ENCODE assay signal across 8 cellular contexts in the genomic region with DNA sequence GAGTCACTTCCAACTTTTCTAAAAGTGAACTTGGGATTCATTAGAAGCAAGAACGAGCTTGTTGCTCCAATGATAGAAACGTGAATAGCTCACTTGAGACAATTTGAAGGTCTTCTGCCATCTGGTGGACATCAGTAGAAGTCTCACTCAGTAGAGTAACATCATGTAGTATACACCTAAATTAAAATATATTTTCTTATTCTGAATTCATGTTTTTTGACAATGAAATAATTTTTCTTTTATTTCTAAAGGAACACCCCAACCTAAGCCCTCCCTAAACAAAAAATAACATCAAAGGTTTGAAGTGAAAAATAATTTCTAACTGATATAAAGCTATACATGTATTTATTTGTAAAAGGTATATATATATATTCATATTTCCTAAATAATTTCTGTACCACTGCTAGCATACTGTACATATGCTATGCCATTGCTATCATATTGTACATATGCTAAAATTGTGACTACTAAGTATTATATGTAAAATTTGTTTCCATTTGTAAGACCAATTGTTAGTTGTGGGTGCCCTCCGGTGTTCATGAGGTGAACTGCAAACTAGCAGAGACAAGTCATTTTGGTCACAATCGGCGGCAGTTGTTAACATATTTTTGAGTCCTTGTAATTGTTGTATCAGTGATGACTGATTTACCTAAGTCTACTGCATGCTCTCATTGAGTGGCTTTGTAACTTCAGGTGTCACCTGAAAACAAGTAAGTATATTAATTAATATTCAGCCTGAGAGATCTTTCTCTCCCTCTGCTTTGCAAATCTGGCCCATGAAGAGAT.
DNase-seq lines count a peak whose midpoint lies in the region; ATAC-seq and TF ChIP-seq lines count a peak whose summit lies in the region.

No MANE protein-coding gene starts in this region.

- peak; percentile 46 for DNase-seq in AG09319 (ENCODE audit: extremely low read depth, low read depth)
- DNase-seq in NCI-H1417 (lab: John Stamatoyannopoulos, UW): peak; percentile 68 to 96 (median 78)
- DNase-seq in SW 1271 (lab: John Stamatoyannopoulos, UW): peak; percentile 23 to 75
- DNase-seq in caudate nucleus (lab: John Stamatoyannopoulos, UW): peak in 44 of 61 donors; percentile 0 to 78 (median 20)
- peak; percentile 34 for DNase-seq in kidney epithelial cell (ENCODE audit: low read depth)
- DNase-seq in stimulated activated CD4-positive, alpha-beta T cell treated with anti-CD3 and anti-CD28 coated beads, Interleukin-4, amount 100 ng/mL, for 48 hours (ENCODE audit: low read depth in 2 of 2): peak; percentile 22 to 31

- no peak overlapping the region for H3K4me3 ChIP-seq in kidney epithelial cell (ENCODE audit: low read depth, low read length)

- no peaks in the 10 kb centered on the region for H3K36me3 ChIP-seq in kidney epithelial cell (ENCODE audit: control insufficient read depth, insufficient read depth, low read length)

- peak; percentile 80 for TF ChIP-seq CTCF in AG09319 (IDR thresholded peaks at IDR 0.05; ENCODE audit: low read depth, low read length)
- peak; percentile 80 for TF ChIP-seq CTCF in kidney epithelial cell (IDR thresholded peaks at IDR 0.05; ENCODE audit: insufficient read depth, low read length, poor library complexity, severe bottlenecking)

- no peak overlapping the region for H3K27ac ChIP-seq in caudate nucleus (ENCODE audit: low read depth, low read length)

- no peaks in the 10 kb centered on the region for H3K27me3 ChIP-seq in kidney epithelial cell (ENCODE audit: control insufficient read depth, insufficient read depth, low read length)

- ATAC-seq in GM18517 (IDR thresholded peaks at IDR 0.05; ENCODE audit: unreplicated experiment): peak; percentile 95
- ATAC-seq in HG02938 (IDR thresholded peaks at IDR 0.05; ENCODE audit: unreplicated experiment): peak; percentile 98

Comparison
In these comparisons a context has a peak if more than half of its experiments do, and no peak if none do; other contexts are left out.
1. DNase-seq: peak in every context shown above with its lines; median percentile 78 in NCI-H1417; 49 in SW 1271; 46 in AG09319; 34 in kidney epithelial cell; 26 in stimulated activated CD4-positive, alpha-beta T cell treated with anti-CD3 and anti-CD28 coated beads, Interleukin-4, amount 100 ng/mL, for 48 hours; 20 in caudate nucleus.